In the genomic region with DNA sequence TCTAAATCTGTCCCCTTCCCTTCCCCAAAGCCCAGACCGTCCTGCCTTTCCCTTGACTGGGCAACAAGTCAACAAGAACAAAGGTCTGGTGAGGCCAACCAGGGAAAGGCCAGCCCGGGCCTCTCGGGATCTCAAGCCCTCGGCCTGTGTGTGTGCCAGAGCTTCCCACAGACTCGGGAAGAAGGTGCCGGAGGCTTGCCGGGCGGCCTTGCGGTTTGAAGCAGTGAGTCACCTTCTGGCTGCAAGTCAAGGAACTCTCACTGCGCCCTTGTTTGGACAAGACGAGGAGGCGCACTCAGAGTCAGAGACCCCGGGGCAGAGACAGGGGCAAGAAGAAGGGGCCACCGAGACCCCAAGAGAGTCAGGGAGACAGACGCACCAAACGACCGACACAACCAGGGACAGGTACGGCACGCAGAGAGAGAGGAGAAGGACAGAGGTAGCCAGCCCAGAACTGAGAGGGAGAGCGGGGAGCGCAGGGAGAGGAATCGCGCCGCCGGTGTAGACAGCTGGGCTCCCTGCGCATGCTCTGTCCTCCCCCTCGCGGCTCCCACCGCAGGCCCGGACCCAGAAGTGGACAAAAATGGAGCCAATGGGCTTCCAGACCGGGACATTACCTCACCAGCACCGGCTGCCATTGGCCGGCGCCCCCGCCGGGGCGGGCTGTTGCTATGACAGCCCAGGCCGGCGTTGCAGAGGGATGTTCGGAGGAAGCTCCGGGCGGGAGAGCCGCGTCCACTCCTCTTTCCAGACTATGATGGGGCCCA, we compare ENCODE assay signal across 8 cellular contexts.
DNase-seq lines count a peak whose midpoint lies in the region; ATAC-seq and TF ChIP-seq lines count a peak whose summit lies in the region.

No MANE protein-coding gene starts in this region.

- H3K4me3 Mint-ChIP-seq in activated naive CD8-positive, alpha-beta T cell: peak overlapping the region; percentile 90

- no peaks in the 10 kb centered on the region for H3K9me3 ChIP-seq in testis

- H3K27me3 ChIP-seq in testis: no peaks in the 10 kb centered on the region

- no peak overlapping the region for H3K27ac Mint-ChIP-seq in activated naive CD8-positive, alpha-beta T cell

- WGBS in testis, 2 donors: 1% methylated on average over 30 to 44 of the region's 44 CpGs

- H3K36me3 Mint-ChIP-seq in activated naive CD8-positive, alpha-beta T cell: no peaks in the 10 kb centered on the region

- intact Hi-C loops in testis (cut with DNase I; ENCODE audit: low total_unique reads): no loop called here

- peak overlapping the region in 1 of 2 donors; percentile 34 for H3K4me3 ChIP-seq in testis

- no peaks in the 10 kb centered on the region for H3K9me3 Mint-ChIP-seq in activated naive CD8-positive, alpha-beta T cell (ENCODE audit: low read depth)

- H3K4me1 Mint-ChIP-seq in activated naive CD8-positive, alpha-beta T cell (ENCODE audit: low read depth): peaks cover 20% of the 10 kb centered on the region

- TF ChIP-seq CTCF in testis (IDR thresholded peaks at IDR 0.05): no peak

- H3K27ac ChIP-seq in testis: peak overlapping the region; percentile 87

- peaks cover 13% of the 10 kb centered on the region for H3K4me1 ChIP-seq in testis

- no peak for TF ChIP-seq POLR2A in testis (IDR thresholded peaks at IDR 0.05)

- DNase-seq in G401 (ENCODE audit: low spot score): peak; percentile 98
- peak; percentile 94 for DNase-seq in NCI-H1105 (lab: John Stamatoyannopoulos, UW)
- DNase-seq in SKM-1 (lab: John Stamatoyannopoulos, UW; ENCODE audit: unreplicated experiment): peak; percentile 70
- peak; percentile 87 for DNase-seq in glomerular endothelial cell (ENCODE audit: extremely low read depth, low read depth, low spot score)
- peak; percentile 80 to 99 (median 96) for DNase-seq in nucleus accumbens (lab: John Stamatoyannopoulos, UW)
- peak; percentile 96 for DNase-seq in testis

- in situ Hi-C loops in G401 (cut with HindIII; ENCODE audit: low sequenced_read_pairs): no loop called here

- peak; percentile 96 for ATAC-seq in HG02610 (IDR thresholded peaks at IDR 0.05; ENCODE audit: unreplicated experiment)

- H3K27me3 Mint-ChIP-seq in activated naive CD8-positive, alpha-beta T cell: peaks cover 38% of the 10 kb centered on the region

- H3K36me3 ChIP-seq in testis (ENCODE audit: low read depth, missing control alignments): no peaks in the 10 kb centered on the region
